Comparison of ENCODE assay signal across 10 cellular contexts in genomic region chr10:17249820-17250219, GRCh38. TPM values are rescaled to one million over a fixed set of nuclear protein-coding genes. Genes with fewer than 3 reads are reported as not detected.
DNase-seq lines count a peak whose midpoint lies in the region; ATAC-seq and TF ChIP-seq lines count a peak whose summit lies in the region.
"Had no signal": no experiment of that assay in that cellular context is flagged by ENCODE, and none has a peak within 500 bp of the region (broad histone marks: within the 10 kb centered on the region; RNA-seq: fewer than 3 reads in every experiment).

No MANE protein-coding gene starts in this region.

- H3K27me3 ChIP-seq in kidney epithelial cell (ENCODE audit: control insufficient read depth, insufficient read depth, low read length) = no peaks in the 10 kb centered on the region
- H3K27me3 ChIP-seq: colonic mucosa had no signal

- H3K27ac Mint-ChIP-seq in T-helper 17 cell = no peak overlapping the region
- no peak overlapping the region for H3K27ac Mint-ChIP-seq in immature natural killer cell

- TF ChIP-seq CTCF in AG09309 (IDR thresholded peaks at IDR 0.05; ENCODE audit: control insufficient read depth, insufficient read depth, low read depth, low read length, missing control alignments) (peak; percentile 60), kidney epithelial cell (IDR thresholded peaks at IDR 0.05; ENCODE audit: insufficient read depth, low read length, poor library complexity, severe bottlenecking) (peak; percentile 45)

- no peaks in the 10 kb centered on the region for H3K36me3 ChIP-seq in kidney epithelial cell (ENCODE audit: control insufficient read depth, insufficient read depth, low read length)
- H3K36me3 ChIP-seq: colonic mucosa had no signal

- H3K36me3 Mint-ChIP-seq in T-helper 17 cell (ENCODE audit: low read depth) (peaks cover 3% of the 10 kb centered on the region), immature natural killer cell (peaks cover 0 to 5% (median 0%) of the 10 kb centered on the region in 3 donors)

- H3K4me3 ChIP-seq in AG09309 (ENCODE audit: control insufficient read depth, low read depth, low read length) = no peak overlapping the region
- H3K4me3 ChIP-seq in kidney epithelial cell (ENCODE audit: low read depth, low read length) = no peak overlapping the region
- H3K4me3 ChIP-seq: colonic mucosa had no signal

- DNase-seq in AG09309 (ENCODE audit: low read depth) (no peak), T-helper 17 cell (no peak), kidney epithelial cell (ENCODE audit: low read depth) (no peak), LoVo (ENCODE audit: low spot score) (no peak), immature natural killer cell (no peak)
- no peak for DNase-seq in stimulated activated naive CD4-positive, alpha-beta T cell treated with Interleukin-2 at 50 U/mL for 16 hours (lab: John Stamatoyannopoulos, UW)
- DNase-seq: activated CD4-positive, alpha-beta T cell treated with anti-CD3 and anti-CD28 coated beads for 1 hour; colonic mucosa had no signal

- no peaks in the 10 kb centered on the region for H3K9me3 ChIP-seq in T-helper 17 cell (ENCODE audit: control insufficient read depth, low read length, poor library complexity, severe bottlenecking)
- H3K9me3 ChIP-seq: colonic mucosa had no signal

- ATAC-seq in GM19351 (IDR thresholded peaks at IDR 0.05; ENCODE audit: unreplicated experiment) = peak; percentile 52
- peak; percentile 57 for ATAC-seq in T-helper 17 cell
- ATAC-seq in HG02973 (IDR thresholded peaks at IDR 0.05; ENCODE audit: unreplicated experiment) = no peak

- no peaks in the 10 kb centered on the region for H3K9me3 Mint-ChIP-seq in immature natural killer cell

- no peak overlapping the region for H3K4me3 Mint-ChIP-seq in T-helper 17 cell
- no peak overlapping the region for H3K4me3 Mint-ChIP-seq in immature natural killer cell

- no peaks in the 10 kb centered on the region for H3K27me3 Mint-ChIP-seq in T-helper 17 cell
- peaks cover 0 to 4% (median 1%) of the 10 kb centered on the region in 3 donors for H3K27me3 Mint-ChIP-seq in immature natural killer cell (ENCODE audit: low read depth in 3 of 3)

- peaks cover 2% of the 10 kb centered on the region for H3K4me1 Mint-ChIP-seq in T-helper 17 cell
- no peaks in the 10 kb centered on the region for H3K4me1 Mint-ChIP-seq in immature natural killer cell

RNA-seq across cellular contexts. Expression of gene VIM, which starts 21.8 kb away (rescaled TPM):
- total RNA-seq in T-helper 17 cell (1,000 to 10,000 TPM; 1,558 to 2,042 TPM), kidney epithelial cell (5,277 and 5,556 TPM in 2 replicates)
- polyA plus RNA-seq in immature natural killer cell = 100 to 1,000 TPM in 2 of 3 donors, 10 to 100 TPM in 1; 61.5 to 183 (median 142) TPM

RNA-seq across cellular contexts. Expression of gene TRDMT1, which starts 48.3 kb away (rescaled TPM):
- total RNA-seq in T-helper 17 cell = 10 to 100 TPM; 10.6 to 15.6 TPM
- total RNA-seq in kidney epithelial cell = 6.3 and 7.4 TPM in 2 replicates
- 1 to 10 TPM; 1.4 to 7.8 (median 3.6) TPM for polyA plus RNA-seq in immature natural killer cell
